Comparison of ENCODE assay signal across 20 cellular contexts in the genomic region with DNA sequence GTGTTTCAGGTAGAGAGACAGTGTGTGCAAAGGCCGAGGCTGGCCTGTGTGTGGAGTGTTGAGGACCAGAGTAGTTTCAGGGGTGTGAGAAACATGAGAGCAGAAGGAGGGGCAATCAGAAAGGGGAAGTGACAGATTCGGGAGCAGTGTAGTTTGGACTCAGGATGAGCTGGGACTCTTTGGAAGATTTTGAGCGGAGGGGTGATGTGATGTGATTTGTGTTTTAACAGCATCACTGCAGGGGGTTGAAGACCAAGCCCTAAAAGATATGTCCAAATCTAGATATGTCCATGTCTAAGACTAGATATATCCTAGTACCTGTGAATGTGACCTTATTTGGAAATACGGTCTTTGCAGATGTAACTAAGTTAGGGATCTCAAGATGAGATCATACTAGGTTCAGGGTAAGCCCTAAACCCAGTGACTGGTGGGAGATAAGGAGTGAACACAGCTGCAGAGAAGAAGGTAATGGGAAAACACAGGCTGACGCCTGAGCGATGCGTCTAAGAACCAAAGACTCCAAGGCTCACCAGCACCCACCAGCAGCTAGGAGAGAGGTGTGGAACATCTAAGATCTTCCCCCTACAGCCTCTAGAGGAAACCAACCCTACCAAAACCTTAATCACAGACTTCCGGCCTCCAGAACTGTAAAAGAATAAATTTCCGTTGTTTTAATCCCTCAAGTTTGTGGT. TPM values are rescaled to one million over a fixed set of nuclear protein-coding genes. Genes with fewer than 3 reads are reported as not detected.
DNase-seq lines count a peak whose midpoint lies in the region; ATAC-seq and TF ChIP-seq lines count a peak whose summit lies in the region.
"Had no signal": no experiment of that assay in that cellular context is flagged by ENCODE, and none has a peak within 500 bp of the region (broad histone marks: within the 10 kb centered on the region; RNA-seq: fewer than 3 reads in every experiment).

No MANE protein-coding gene starts in this region.

- H3F3A ChIP-seq in Loucy (ENCODE audit: low read depth) (0 out of 2 replicates have a peak, but pooled peaks cover 3% of the 10 kb centered on the region), neural progenitor cell (ENCODE audit: low read depth) (no peaks in the 10 kb centered on the region)

- H3K27me3 Mint-ChIP-seq in neural progenitor cell (ENCODE audit: insufficient read depth, low read depth) (peaks cover 3% of the 10 kb centered on the region), mesothelial cell of epicardium (ENCODE audit: low read depth) (no peaks in the 10 kb centered on the region)
- H3K27me3 Mint-ChIP-seq: CD4-positive, alpha-beta T cell; central memory CD8-positive, alpha-beta T cell had no signal

- H3K9me2 ChIP-seq in Loucy (replicated peaks; ENCODE audit: low read depth, low read length): no peaks in the 10 kb centered on the region

- peak overlapping the region; percentile 54 for H3K4me3 ChIP-seq in Loucy (ENCODE audit: low read length, poor library complexity, severe bottlenecking)
- no peak overlapping the region for H3K4me3 ChIP-seq in neural progenitor cell
- no peak overlapping the region for H3K4me3 ChIP-seq in coronary artery
- H3K4me3 ChIP-seq: HAP-1 had no signal

- ATAC-seq in GM18867 (IDR thresholded peaks at IDR 0.05; ENCODE audit: unreplicated experiment) (peak; percentile 62), HG02642 (IDR thresholded peaks at IDR 0.05; ENCODE audit: poor library complexity, unreplicated experiment) (peak; percentile 37)
- ATAC-seq: foreskin keratinocyte; naive thymus-derived CD4-positive, alpha-beta T cell had no signal

- H3K9me3 Mint-ChIP-seq in neural progenitor cell (peaks cover 12% of the 10 kb centered on the region), mesothelial cell of epicardium (peaks cover 19% of the 10 kb centered on the region)
- H3K9me3 Mint-ChIP-seq: central memory CD8-positive, alpha-beta T cell had no signal

- H3K9me3 ChIP-seq in Loucy (ENCODE audit: insufficient read depth, low read depth, low read length) (peaks cover 4% of the 10 kb centered on the region; the same call in 1 of the 2 replicates), neural progenitor cell (ENCODE audit: low read depth) (no peaks in the 10 kb centered on the region)
- H3K9me3 ChIP-seq: HAP-1 had no signal

- H3K36me3 Mint-ChIP-seq in neural progenitor cell (no peaks in the 10 kb centered on the region), mesothelial cell of epicardium (peaks cover 4% of the 10 kb centered on the region)
- H3K36me3 Mint-ChIP-seq: naive thymus-derived CD4-positive, alpha-beta T cell had no signal

- no peaks in the 10 kb centered on the region for H3K27me3 ChIP-seq in Loucy (ENCODE audit: insufficient read depth, low read length, poor library complexity, severe bottlenecking)
- no peaks in the 10 kb centered on the region for H3K27me3 ChIP-seq in neural progenitor cell
- H3K27me3 ChIP-seq: foreskin keratinocyte had no signal

- H3K4me1 Mint-ChIP-seq in neural progenitor cell (peaks cover 15% of the 10 kb centered on the region), mesothelial cell of epicardium (peaks cover 16% of the 10 kb centered on the region)
- H3K4me1 Mint-ChIP-seq: central memory CD8-positive, alpha-beta T cell had no signal

- H4K20me1 ChIP-seq in Loucy (ENCODE audit: insufficient read depth, low read length, poor library complexity, severe bottlenecking): no peaks in the 10 kb centered on the region
- no peaks in the 10 kb centered on the region for H4K20me1 ChIP-seq in neural progenitor cell (ENCODE audit: low read depth)

- peaks cover 50% of the 10 kb centered on the region for H3K4me1 ChIP-seq in Loucy (ENCODE audit: insufficient read depth, low read length, poor library complexity, severe bottlenecking)
- H3K4me1 ChIP-seq in neural progenitor cell: peaks cover 10% of the 10 kb centered on the region
- H3K4me1 ChIP-seq: HAP-1 had no signal

- H3K27ac ChIP-seq in neural progenitor cell (no peak overlapping the region), coronary artery (no peak overlapping the region)
- H3K27ac ChIP-seq: foreskin keratinocyte had no signal

- peak overlapping the region; percentile 37 for H3K9ac ChIP-seq in Loucy (ENCODE audit: low read depth, low read length, poor library complexity, severe bottlenecking)
- no peak overlapping the region for H3K9ac ChIP-seq in neural progenitor cell

- H3K4me3 Mint-ChIP-seq in neural progenitor cell (no peak overlapping the region), mesothelial cell of epicardium (no peak overlapping the region)
- H3K4me3 Mint-ChIP-seq: CD4-positive, alpha-beta T cell; central memory CD8-positive, alpha-beta T cell; naive thymus-derived CD4-positive, alpha-beta T cell had no signal

- peak overlapping the region; percentile 88 for H3K4me2 ChIP-seq in Loucy (ENCODE audit: low read depth, low read length, poor library complexity, severe bottlenecking)
- H3K4me2 ChIP-seq in neural progenitor cell: no peak overlapping the region

- peak overlapping the region; percentile 21 for H3K27ac Mint-ChIP-seq in neural progenitor cell
- H3K27ac Mint-ChIP-seq in mesothelial cell of epicardium: no peak overlapping the region
- H3K27ac Mint-ChIP-seq: CD4-positive, alpha-beta T cell had no signal

- no peaks in the 10 kb centered on the region for H3K36me3 ChIP-seq in Loucy (ENCODE audit: insufficient read depth, low read length)
- no peaks in the 10 kb centered on the region for H3K36me3 ChIP-seq in neural progenitor cell
- H3K36me3 ChIP-seq: HAP-1 had no signal

- H3K79me2 ChIP-seq in Loucy (ENCODE audit: insufficient read depth, low read length) (no peaks in the 10 kb centered on the region), neural progenitor cell (ENCODE audit: low read depth) (no peaks in the 10 kb centered on the region)

- no peak for TF ChIP-seq CTCF in Loucy (conservative IDR thresholded peaks at IDR 0.05; ENCODE audit: low read length)
- TF ChIP-seq CTCF in neural progenitor cell (IDR thresholded peaks at IDR 0.05): no peak
- TF ChIP-seq CTCF in mesothelial cell of epicardium (IDR thresholded peaks at IDR 0.05; ENCODE audit: unreplicated experiment): no peak
- TF ChIP-seq CTCF in coronary artery (IDR thresholded peaks at IDR 0.05): no peak

- no peak for DNase-seq in neural progenitor cell (ENCODE audit: low spot score)
- no peak for DNase-seq in mesothelial cell of epicardium (ENCODE audit: low spot score in 2 of 2, unreplicated experiment in 2 of 2)
- DNase-seq in NCI-H2171 (lab: John Stamatoyannopoulos, UW): no peak
- no peak for DNase-seq in LoVo (ENCODE audit: low spot score)
- no peak for DNase-seq in coronary artery (ENCODE audit: low spot score)
- DNase-seq: activated CD4-positive, alpha-beta T cell treated with anti-CD3 and anti-CD28 coated beads, Interleukin-2, amount 50 U/mL, for 4 hours; activated T-cell treated with anti-CD3 and anti-CD28 coated beads, Interleukin-2, amount 50 U/mL, for 48 hours; CD4-positive, alpha-beta T cell; foreskin keratinocyte; naive thymus-derived CD4-positive, alpha-beta T cell; NCI-H2171 treated with DMSO at 0.1 percent for 48 hours; NK-92 treated with Interleukin-12 subunit alpha and Interleukin-12 subunit beta, amount 100 ng/mL, for 24 hours; SIG-M5; stimulated activated CD4-positive, alpha-beta T cell treated with anti-CD3 and anti-CD28 coated beads, Interleukin-15, amount 100 ng/mL, for 24 hours; T1000 had no signal

- H2AFZ ChIP-seq in Loucy (ENCODE audit: low read length): peak overlapping the region; percentile 56; the same call in 1 of the 2 replicates
- H2AFZ ChIP-seq in neural progenitor cell (replicated peaks): peak overlapping the region; percentile 42

RNA-seq across cellular contexts. Expression of a gene that starts 38.5 kb away (rescaled TPM):
- total RNA-seq in neural progenitor cell (ENCODE audit: low replicate concordance) (16.8 and 27.3 TPM in 2 replicates), mesothelial cell of epicardium (8.9 to 9.1 TPM (median 9.1 TPM) in 3 replicates)
- total RNA-seq: CD4-positive, alpha-beta T cell had no signal
